Comparison of ENCODE assay signal across 15 cellular contexts in genomic region chr19:11202488-11203193, GRCh38. TPM values are rescaled to one million over a fixed set of nuclear protein-coding genes. Genes with fewer than 3 reads are reported as not detected.
DNase-seq lines count a peak whose midpoint lies in the region; ATAC-seq, FAIRE-seq and TF ChIP-seq lines count a peak whose summit lies in the region.
"Had no signal": no experiment of that assay in that cellular context is flagged by ENCODE, and none has a peak within 500 bp of the region (broad histone marks: within the 10 kb centered on the region; RNA-seq: fewer than 3 reads in every experiment).

No MANE protein-coding gene starts in this region.

- H3K4me2 ChIP-seq in GM23248 (ENCODE audit: unreplicated experiment) (peak overlapping the region; percentile 44), K562 (ENCODE audit: insufficient read depth, low read length) (no peak overlapping the region), trophoblast cell (ENCODE audit: low read length) (no peak overlapping the region), PC-9 (no peak overlapping the region)

- H3K9ac ChIP-seq in GM23248, result peak overlapping the region; percentile 65
- peak overlapping the region in 1 of 2 experiments; percentile 82; a peak in 1 of 4 replicates for H3K9ac ChIP-seq in K562 (ENCODE audit: insufficient read depth in 1 of 2, low read depth in 2 of 2, low read length in 2 of 2)
- no peak overlapping the region for H3K9ac ChIP-seq in trophoblast cell (ENCODE audit: low read length)

- 89% methylated on average over 20 of the region's 20 CpGs for WGBS in GM23248 (ENCODE audit: low coverage in 1 of 2, low lambda C conversion rate in 2 of 2, missing lambda C conversion rate in 2 of 2), 2 experiments
- WGBS in K562 (ENCODE audit: insufficient coverage, low coverage, missing lambda C conversion rate), result 78% methylated on average over 18 of the region's 20 CpGs
- no CpG with 5 or more reads among the region's 20 CpGs for WGBS in trophoblast cell (ENCODE audit: extremely low coverage, insufficient coverage, insufficient read length)

- no peak overlapping the region for H2BK12ac ChIP-seq in trophoblast cell (ENCODE audit: low read length)

- no peak for TF ChIP-seq EP300 in K562 (IDR thresholded peaks at IDR 0.05; ENCODE audit: low read length)

- no peak overlapping the region for H3K18ac ChIP-seq in trophoblast cell (ENCODE audit: low read length)

- H4K12ac ChIP-seq in trophoblast cell (ENCODE audit: low read depth, low read length), result no peak overlapping the region

- H3K4me1 Mint-ChIP-seq in Caco-2 (ENCODE audit: low read depth, unreplicated experiment), result peaks cover 6% of the 10 kb centered on the region
- peaks cover 2% of the 10 kb centered on the region for H3K4me1 Mint-ChIP-seq in activated CD4-positive, alpha-beta T cell treated with anti-CD3 and anti-CD28 coated beads, Interleukin-2, amount 10 ng/mL, durations not matched to agents 24 days and 14 days

- H4K20me1 ChIP-seq in GM23248 (ENCODE audit: insufficient read depth) (no peaks in the 10 kb centered on the region), K562 (replicated peaks; ENCODE audit: control insufficient read depth, insufficient read depth, low read length) (no peaks in the 10 kb centered on the region), PC-9 (ENCODE audit: insufficient read depth) (no peaks in the 10 kb centered on the region)

- peaks cover 16% of the 10 kb centered on the region for H3F3A ChIP-seq in GM23248 (ENCODE audit: insufficient read depth)
- H3F3A ChIP-seq in PC-9 (ENCODE audit: insufficient read depth, low read depth), result peaks cover 47% of the 10 kb centered on the region; the same call in 1 of the 2 replicates

- no peak for DNase-seq in GM23248
- DNase-seq in K562 (ENCODE audit: extremely low read depth in 1 of 4, low spot score in 3 of 4), result no peak
- DNase-seq in left lung, result no peak
- DNase-seq in Caco-2, result no peak
- DNase-seq in trophoblast cell, result no peak
- no peak for DNase-seq in activated CD4-positive, alpha-beta T cell treated with anti-CD3 and anti-CD28 coated beads, Interleukin-2, amount 10 ng/mL, durations not matched to agents 24 days and 14 days
- no peak for DNase-seq in PC-9
- DNase-seq: activated CD8-positive, alpha-beta T cell treated with anti-CD3 and anti-CD28 coated beads, Interleukin-2, amount 10 ng/mL, durations not matched to agents 7 days and 5 days; GOT3; NCI-H1930; stimulated activated CD4-positive, alpha-beta T cell treated with anti-CD3 and anti-CD28 coated beads, Interleukin-4, amount 100 ng/mL, for 4 hours had no signal

- peak overlapping the region; percentile 61 for H3K27ac ChIP-seq in GM23248
- H3K27ac ChIP-seq in K562 (ENCODE audit: extremely low read depth, low read depth, low read length), result no peak overlapping the region
- H3K27ac ChIP-seq in left lung, result peak overlapping the region; percentile 28 to 62
- H3K27ac ChIP-seq in skin epidermis, result peak overlapping the region in 13 of 21 experiments; percentile 10 to 82 (median 71)
- H3K27ac ChIP-seq in trophoblast cell (ENCODE audit: low read depth, low read length), result no peak overlapping the region
- H3K27ac ChIP-seq in PC-9, result no peak overlapping the region

- CTCF ChIA-PET in K562 (lab: Yijun Ruan, JAX; ENCODE audit: low intra/inter-chr PET ratio), result interaction anchor here (1.1 to 2.3 kb wide), 3 partner anchors 65 to 168 kb away, joined by 6 to 34 read pairs (median 8); no protein-coding TSS in a partner anchor
- CTCF ChIA-PET in Caco-2 (lab: Charles Lee), result no interaction called here
- CTCF ChIA-PET in PC-9 (lab: Charles Lee), result no interaction called here

- no peak overlapping the region for H3K4ac ChIP-seq in trophoblast cell (ENCODE audit: low read depth, low read length)

- H3K14ac ChIP-seq in trophoblast cell (ENCODE audit: low read length), result no peak overlapping the region

- H2AFZ ChIP-seq in GM23248 (peak overlapping the region; percentile 65; the same call in 1 of the 2 replicates), K562 (ENCODE audit: low read depth, low read length) (peak overlapping the region; percentile 76; the same call in 1 of the 2 replicates), trophoblast cell (ENCODE audit: insufficient read depth, low read length, poor library complexity) (no peak overlapping the region), PC-9 (no peak overlapping the region)

- no peak overlapping the region for H3K4me3 ChIP-seq in GM23248
- no peak overlapping the region for H3K4me3 ChIP-seq in K562
- no peak overlapping the region for H3K4me3 ChIP-seq in left lung
- H3K4me3 ChIP-seq in skin epidermis, result no peak overlapping the region
- H3K4me3 ChIP-seq in Caco-2 (ENCODE audit: low read depth, low read length), result no peak overlapping the region
- H3K4me3 ChIP-seq in trophoblast cell (ENCODE audit: low read depth, low read length), result no peak overlapping the region
- H3K4me3 ChIP-seq in PC-9, result no peak overlapping the region

- in situ Hi-C loops in GM23248 (cut with MboI), result loop anchor here (10.0 kb wide), 1 partner anchor 168 kb away; no protein-coding TSS in a partner anchor
- in situ Hi-C loops in K562 (cut with MboI), result loop anchor here (5.0 kb wide), 2 partner anchors 70 to 165 kb away; no protein-coding TSS in a partner anchor

- no peaks in the 10 kb centered on the region for H3K9me2 ChIP-seq in GM23248 (ENCODE audit: insufficient read depth)
- no peaks in the 10 kb centered on the region for H3K9me2 ChIP-seq in PC-9 (ENCODE audit: insufficient read depth)

- POLR2A ChIA-PET in K562 (lab: Yijun Ruan, JAX) (interaction anchor here (0.6 kb wide), 1 partner anchor 93 kb away, joined by 3 read pairs; no protein-coding TSS in a partner anchor), Caco-2 (lab: Charles Lee) (no interaction called here), PC-9 (lab: Charles Lee; ENCODE audit: unreplicated experiment) (no interaction called here)

- no peak for TF ChIP-seq RAD21 in K562 (CRISPR knock-in tag; conservative IDR thresholded peaks at IDR 0.05 in 1 of 2, IDR thresholded peaks at IDR 0.05 in 1 of 2)

- no peak overlapping the region for H4K8ac ChIP-seq in trophoblast cell (ENCODE audit: low read depth, low read length)

- no peak overlapping the region for H3K27ac Mint-ChIP-seq in Caco-2 (ENCODE audit: unreplicated experiment)
- H3K27ac Mint-ChIP-seq in activated CD4-positive, alpha-beta T cell treated with anti-CD3 and anti-CD28 coated beads, Interleukin-2, amount 10 ng/mL, durations not matched to agents 24 days and 14 days, result no peak overlapping the region
- H3K27ac Mint-ChIP-seq: activated CD8-positive, alpha-beta T cell treated with anti-CD3 and anti-CD28 coated beads, Interleukin-2, amount 10 ng/mL, durations not matched to agents 7 days and 5 days had no signal

- no peak overlapping the region for H3K23ac ChIP-seq in trophoblast cell (ENCODE audit: low read length)

- H3K36me3 ChIP-seq in GM23248 (ENCODE audit: low read depth) (no peaks in the 10 kb centered on the region), K562 (ENCODE audit: control insufficient read depth, insufficient read depth, low read length) (no peaks in the 10 kb centered on the region), left lung (peaks cover 0 to 28% of the 10 kb centered on the region in 2 donors), Caco-2 (ENCODE audit: control insufficient read depth, insufficient read depth, low read length) (no peaks in the 10 kb centered on the region; the same call in 1 of the 2 replicates), trophoblast cell (ENCODE audit: control insufficient read depth in 1 of 2, insufficient read depth in 2 of 2, low read length in 2 of 2) (peaks cover 3 to 10% of the 10 kb centered on the region in 2 experiments), PC-9 (ENCODE audit: low read depth) (no peaks in the 10 kb centered on the region)

- H3K79me2 ChIP-seq in GM23248 (ENCODE audit: insufficient read depth) (no peaks in the 10 kb centered on the region), K562 (ENCODE audit: control insufficient read depth, insufficient read depth, low read length) (no peaks in the 10 kb centered on the region), trophoblast cell (ENCODE audit: control insufficient read depth, insufficient read depth, low read length, poor library complexity) (no peaks in the 10 kb centered on the region), PC-9 (ENCODE audit: low read depth) (no peaks in the 10 kb centered on the region)

- H3K27me3 Mint-ChIP-seq in Caco-2 (ENCODE audit: insufficient read depth, unreplicated experiment), result no peaks in the 10 kb centered on the region
- peaks cover 17% of the 10 kb centered on the region for H3K27me3 Mint-ChIP-seq in activated CD4-positive, alpha-beta T cell treated with anti-CD3 and anti-CD28 coated beads, Interleukin-2, amount 10 ng/mL, durations not matched to agents 24 days and 14 days

- H3K9me1 ChIP-seq in K562 (ENCODE audit: control insufficient read depth, insufficient read depth, low read length), result no peaks in the 10 kb centered on the region

- no peaks in the 10 kb centered on the region for H3K9me3 Mint-ChIP-seq in Caco-2 (ENCODE audit: unreplicated experiment)
- H3K9me3 Mint-ChIP-seq in activated CD4-positive, alpha-beta T cell treated with anti-CD3 and anti-CD28 coated beads, Interleukin-2, amount 10 ng/mL, durations not matched to agents 24 days and 14 days, result no peaks in the 10 kb centered on the region

- TF ChIP-seq CTCF in K562 (IDR thresholded peaks at IDR 0.05 in 2 of 3, conservative IDR thresholded peaks at IDR 0.05 in 1 of 3; ENCODE audit: insufficient read depth in 2 of 3, low read depth in 1 of 3, low read length in 3 of 3) (no peak), left lung (IDR thresholded peaks at IDR 0.05) (no peak), Caco-2 (IDR thresholded peaks at IDR 0.05; ENCODE audit: insufficient read depth in 1 of 2, low read depth in 1 of 2, low read length in 1 of 2, severe bottlenecking in 1 of 2, unreplicated experiment in 1 of 2) (no peak), PC-9 (conservative IDR thresholded peaks at IDR 0.05) (no peak)

- intact Hi-C loops in K562 (cut with micrococcal nuclease) (loop anchor here (1.0 to 2.0 kb wide), 3 partner anchors 65 to 260 kb away; no protein-coding TSS in a partner anchor), left lung (cut with DNase I) (loop anchor here in 1 of 2 donors (2.0 to 10.0 kb wide), 2 partner anchors 64 to 168 kb away; no protein-coding TSS in a partner anchor), Caco-2 (cut with micrococcal nuclease; ENCODE audit: unreplicated experiment) (loop anchor here (1.0 kb wide), 1 partner anchor 64 kb away; no protein-coding TSS in a partner anchor), PC-9 (cut with micrococcal nuclease; ENCODE audit: unreplicated experiment) (loop anchor here (1.0 to 5.0 kb wide), 4 partner anchors 65 to 265 kb away; no protein-coding TSS in a partner anchor)
- intact Hi-C loops in activated CD4-positive, alpha-beta T cell treated with anti-CD3 and anti-CD28 coated beads, Interleukin-2, amount 10 ng/mL, durations not matched to agents 24 days and 14 days (cut with micrococcal nuclease), result loop anchor here (5.0 kb wide), 1 partner anchor 165 kb away; no protein-coding TSS in a partner anchor

- H3K4me1 ChIP-seq in GM23248 (ENCODE audit: insufficient read depth) (peaks cover 8% of the 10 kb centered on the region), K562 (replicated peaks in 1 of 2; ENCODE audit: control insufficient read depth in 2 of 2, insufficient read depth in 2 of 2, low read length in 2 of 2) (peaks cover 17 to 40% of the 10 kb centered on the region in 2 experiments), left lung (peaks cover 6 to 25% of the 10 kb centered on the region in 2 donors), Caco-2 (no peaks in the 10 kb centered on the region), trophoblast cell (ENCODE audit: control insufficient read depth in 1 of 2, insufficient read depth in 2 of 2, low read length in 2 of 2) (peaks cover 0 to 2% of the 10 kb centered on the region in 2 experiments), PC-9 (replicated peaks; ENCODE audit: insufficient read depth) (peaks cover 18% of the 10 kb centered on the region)

- no peaks in the 10 kb centered on the region for H3K79me1 ChIP-seq in trophoblast cell (ENCODE audit: low read length)

- TF ChIP-seq POLR2A in K562 (conservative IDR thresholded peaks at IDR 0.05), result no peak

- H3K9me3 ChIP-seq in GM23248 (ENCODE audit: low read depth) (no peaks in the 10 kb centered on the region), K562 (replicated peaks; ENCODE audit: control insufficient read depth, insufficient read depth, low read depth, low read length) (no peaks in the 10 kb centered on the region), left lung (no peaks in the 10 kb centered on the region), Caco-2 (no peaks in the 10 kb centered on the region), trophoblast cell (ENCODE audit: insufficient read depth, low read depth, low read length) (no peaks in the 10 kb centered on the region), PC-9 (ENCODE audit: insufficient read depth, low read depth) (no peaks in the 10 kb centered on the region)

- H2BK120ac ChIP-seq in trophoblast cell (ENCODE audit: insufficient read depth, low read length, poor library complexity), result no peak overlapping the region

- BruUV-seq in K562 (replicated peaks; lab: Mats Ljungman, UMichigan) (no TSS peak), Caco-2 (replicated peaks; lab: Mats Ljungman, UMichigan) (no TSS peak), PC-9 (replicated peaks; lab: Mats Ljungman, UMichigan) (no TSS peak)

- ATAC-seq in K562, result no peak
- no peak for ATAC-seq in left lung
- ATAC-seq: activated CD8-positive, alpha-beta T cell treated with anti-CD3 and anti-CD28 coated beads, Interleukin-2, amount 10 ng/mL, durations not matched to agents 7 days and 5 days had no signal

- H3K27me3 ChIP-seq in GM23248 (replicated peaks; ENCODE audit: insufficient read depth), result no peaks in the 10 kb centered on the region
- H3K27me3 ChIP-seq in K562 (ENCODE audit: control insufficient read depth in 2 of 2, insufficient read depth in 2 of 2, low read length in 2 of 2), result no peaks in the 10 kb centered on the region
- H3K27me3 ChIP-seq in left lung, result no peaks in the 10 kb centered on the region
- H3K27me3 ChIP-seq in Caco-2 (replicated peaks; ENCODE audit: control insufficient read depth, insufficient read depth, low read length), result no peaks in the 10 kb centered on the region
- no peaks in the 10 kb centered on the region for H3K27me3 ChIP-seq in trophoblast cell (ENCODE audit: insufficient read depth, low read length)
- H3K27me3 ChIP-seq in PC-9 (ENCODE audit: insufficient read depth, low read depth), result no peaks in the 10 kb centered on the region

- no peak overlapping the region for H4K91ac ChIP-seq in trophoblast cell (ENCODE audit: low read depth, low read length)

- no peak overlapping the region for H2AK5ac ChIP-seq in trophoblast cell (ENCODE audit: low read length)

- peak; percentile 29 for FAIRE-seq in K562 (lab: Jason Lieb, UNC)
- FAIRE-seq: islet of Langerhans had no signal

- H2BK5ac ChIP-seq in trophoblast cell (ENCODE audit: low read depth, low read length, poor library complexity), result no peak overlapping the region

- H3K36me3 Mint-ChIP-seq in Caco-2 (ENCODE audit: insufficient read depth, unreplicated experiment), result peaks cover 26% of the 10 kb centered on the region
- H3K36me3 Mint-ChIP-seq in activated CD4-positive, alpha-beta T cell treated with anti-CD3 and anti-CD28 coated beads, Interleukin-2, amount 10 ng/mL, durations not matched to agents 24 days and 14 days (ENCODE audit: low read depth), result no peaks in the 10 kb centered on the region

- H3K4me3 Mint-ChIP-seq in Caco-2 (ENCODE audit: unreplicated experiment), result no peak overlapping the region
- H3K4me3 Mint-ChIP-seq in activated CD4-positive, alpha-beta T cell treated with anti-CD3 and anti-CD28 coated beads, Interleukin-2, amount 10 ng/mL, durations not matched to agents 24 days and 14 days, result no peak overlapping the region
- H3K4me3 Mint-ChIP-seq: activated CD8-positive, alpha-beta T cell treated with anti-CD3 and anti-CD28 coated beads, Interleukin-2, amount 10 ng/mL, durations not matched to agents 7 days and 5 days had no signal

RNA-seq across cellular contexts. Expression of gene KANK2, which starts 5.3 kb away (rescaled TPM):
- 215 and 278 TPM in 2 replicates for total RNA-seq in GM23248 (2014; rRNA removed; shearing (Covaris generic))
- 76.3 and 77.1 TPM in 2 replicates for polyA plus RNA-seq in GM23248 (2016; fragmentation: Nextera tagmentation; extraction: Ambion mirVana)
- total RNA-seq in K562 (2011; cell fraction: chromatin; rRNA removed; ENCODE audit: low replicate concordance), result 29.2 and 60.7 TPM in 2 replicates
- 29.0 and 31.2 TPM in 2 replicates for total RNA-seq in K562 (2011; cell fraction: nucleolus; rRNA removed)
- 30.1 and 39.5 TPM in 2 replicates for total RNA-seq in K562 (2011; cell fraction: nucleoplasm; rRNA removed)
- total RNA-seq in K562 (2014; rRNA removed), result 32.2 and 41.2 TPM in 2 replicates
- total RNA-seq in K562 (2014; rRNA removed; fragmentation: Illumina TruSeq; extraction: Trizol), result 12.7 and 13.9 TPM in 2 replicates
- 19.8 and 21.3 TPM in 2 replicates for total RNA-seq in K562 (2015; rRNA removed; fragmentation: Illumina TruSeq; extraction: Trizol)
- 36.0 and 37.5 TPM in 2 replicates for total RNA-seq in K562 (2021)
- 10.8 and 13.5 TPM in 2 replicates for polyA plus RNA-seq in K562 (2011; rRNA removed)
- polyA plus RNA-seq in K562 (2011; cell fraction: cytosol; rRNA removed), result 9.4 and 26.1 TPM in 2 replicates
- 15.1 and 27.0 TPM in 2 replicates for polyA plus RNA-seq in K562 (2011; cell fraction: nucleus; rRNA removed)
- 30.1 and 49.8 TPM in 2 replicates for polyA plus RNA-seq in K562 (2012)
- 47.7 and 47.8 TPM in 2 replicates for polyA plus RNA-seq in K562 (2014; fragmentation: Illumina TruSeq; extraction: Trizol)
- polyA plus RNA-seq in K562 (2014; fragmentation: Nextera tagmentation; extraction: Ambion mirVana), result 1 to 10 TPM; 4.4 to 5.6 TPM
- polyA plus RNA-seq in K562 (2014; rRNA removed), result 17.4 and 24.6 TPM in 2 replicates
- polyA minus RNA-seq in K562 (2011; rRNA and poly(A)+ RNA removed), result 7.2 and 12.8 TPM in 2 replicates
- 18.5 and 26.0 TPM in 2 replicates for polyA minus RNA-seq in K562 (2011; cell fraction: cytosol; rRNA and poly(A)+ RNA removed)
- polyA minus RNA-seq in K562 (2011; cell fraction: nucleus; rRNA and poly(A)+ RNA removed), result 6.7 and 6.9 TPM in 2 replicates
- total RNA-seq in left lung, result 100 to 1,000 TPM; 179 to 194 TPM
- total RNA-seq in Caco-2 (2022), result 17.6 and 21.2 TPM in 2 replicates
- polyA plus RNA-seq in trophoblast cell (2013), result 35.1 and 36.6 TPM in 2 replicates
- total RNA-seq in activated CD4-positive, alpha-beta T cell treated with anti-CD3 and anti-CD28 coated beads, Interleukin-2, amount 10 ng/mL, durations not matched to agents 24 days and 14 days, result 3.0 and 3.3 TPM in 2 replicates
- 32.9 and 39.4 TPM in 2 replicates for total RNA-seq in PC-9 (2021)

RNA-seq across cellular contexts. Expression of gene ANGPTL8, which starts 36.8 kb away (rescaled TPM):
- 1.7 TPM in 1 of 2 replicates, not detected in the other for total RNA-seq in GM23248 (2014; rRNA removed; shearing (Covaris generic))
- not detected in 2 replicates for polyA plus RNA-seq in GM23248 (2016; fragmentation: Nextera tagmentation; extraction: Ambion mirVana)
- total RNA-seq in K562 (2011; cell fraction: chromatin; rRNA removed; ENCODE audit: low replicate concordance), result not detected in 2 replicates
- total RNA-seq in K562 (2011; cell fraction: nucleolus; rRNA removed), result not detected in 2 replicates
- total RNA-seq in K562 (2011; cell fraction: nucleoplasm; rRNA removed), result not detected in 2 replicates
- total RNA-seq in K562 (2014; rRNA removed), result not detected in 2 replicates
- total RNA-seq in K562 (2014; rRNA removed; fragmentation: Illumina TruSeq; extraction: Trizol), result not detected in 2 replicates
- total RNA-seq in K562 (2015; rRNA removed; fragmentation: Illumina TruSeq; extraction: Trizol), result not detected in 2 replicates
- not detected in 2 replicates for total RNA-seq in K562 (2021)
- not detected in 2 replicates for polyA plus RNA-seq in K562 (2011; rRNA removed)
- not detected in 2 replicates for polyA plus RNA-seq in K562 (2011; cell fraction: cytosol; rRNA removed)
- polyA plus RNA-seq in K562 (2011; cell fraction: nucleus; rRNA removed), result not detected in 2 replicates
- polyA plus RNA-seq in K562 (2012), result not detected in 2 replicates
- not detected in 2 replicates for polyA plus RNA-seq in K562 (2014; fragmentation: Illumina TruSeq; extraction: Trizol)
- not detected for polyA plus RNA-seq in K562 (2014; fragmentation: Nextera tagmentation; extraction: Ambion mirVana)
- polyA plus RNA-seq in K562 (2014; rRNA removed), result not detected in 2 replicates
- not detected in 2 replicates for polyA minus RNA-seq in K562 (2011; rRNA and poly(A)+ RNA removed)
- not detected in 2 replicates for polyA minus RNA-seq in K562 (2011; cell fraction: cytosol; rRNA and poly(A)+ RNA removed)
- polyA minus RNA-seq in K562 (2011; cell fraction: nucleus; rRNA and poly(A)+ RNA removed), result not detected in 2 replicates
- not detected for total RNA-seq in left lung
- total RNA-seq in Caco-2 (2022), result not detected in 2 replicates
- polyA plus RNA-seq in trophoblast cell (2013), result not detected in 2 replicates
- total RNA-seq in activated CD4-positive, alpha-beta T cell treated with anti-CD3 and anti-CD28 coated beads, Interleukin-2, amount 10 ng/mL, durations not matched to agents 24 days and 14 days, result not detected in 2 replicates
- total RNA-seq in PC-9 (2021), result not detected in 2 replicates
- total RNA-seq: activated CD8-positive, alpha-beta T cell treated with anti-CD3 and anti-CD28 coated beads, Interleukin-2, amount 10 ng/mL, durations not matched to agents 7 days and 5 days; cerebellum; T-helper 2 cell treated with Interferon-gamma antibody and Interleukin-4, amounts not matched to agents 100 ng/mL and 5 ng/mL, for 36 hours had no signal

RNA-seq across cellular contexts. Expression of gene SPC24, which starts 47.1 kb away (rescaled TPM):
- total RNA-seq in GM23248 (2014; rRNA removed; shearing (Covaris generic)), result 9.5 and 19.8 TPM in 2 replicates
- 14.8 and 16.2 TPM in 2 replicates for polyA plus RNA-seq in GM23248 (2016; fragmentation: Nextera tagmentation; extraction: Ambion mirVana)
- 42.4 and 88.4 TPM in 2 replicates for total RNA-seq in K562 (2011; cell fraction: chromatin; rRNA removed; ENCODE audit: low replicate concordance)
- 65.7 and 76.1 TPM in 2 replicates for total RNA-seq in K562 (2011; cell fraction: nucleolus; rRNA removed)
- total RNA-seq in K562 (2011; cell fraction: nucleoplasm; rRNA removed), result 69.6 and 78.4 TPM in 2 replicates
- 154 and 188 TPM in 2 replicates for total RNA-seq in K562 (2014; rRNA removed)
- 72.8 and 75.2 TPM in 2 replicates for total RNA-seq in K562 (2014; rRNA removed; fragmentation: Illumina TruSeq; extraction: Trizol)
- 82.0 and 82.5 TPM in 2 replicates for total RNA-seq in K562 (2015; rRNA removed; fragmentation: Illumina TruSeq; extraction: Trizol)
- total RNA-seq in K562 (2021), result 106 and 111 TPM in 2 replicates
- polyA plus RNA-seq in K562 (2011; rRNA removed), result 44.3 and 52.6 TPM in 2 replicates
- polyA plus RNA-seq in K562 (2011; cell fraction: cytosol; rRNA removed), result 44.2 and 55.5 TPM in 2 replicates
- polyA plus RNA-seq in K562 (2011; cell fraction: nucleus; rRNA removed), result 63.2 and 80.4 TPM in 2 replicates
- 45.4 and 60.6 TPM in 2 replicates for polyA plus RNA-seq in K562 (2012)
- 39.1 and 41.6 TPM in 2 replicates for polyA plus RNA-seq in K562 (2014; fragmentation: Illumina TruSeq; extraction: Trizol)
- polyA plus RNA-seq in K562 (2014; fragmentation: Nextera tagmentation; extraction: Ambion mirVana), result 10 to 100 TPM; 18.2 to 26.8 TPM
- polyA plus RNA-seq in K562 (2014; rRNA removed), result 60.9 and 66.7 TPM in 2 replicates
- 102 and 155 TPM in 2 replicates for polyA minus RNA-seq in K562 (2011; rRNA and poly(A)+ RNA removed)
- 81.5 and 101 TPM in 2 replicates for polyA minus RNA-seq in K562 (2011; cell fraction: cytosol; rRNA and poly(A)+ RNA removed)
- polyA minus RNA-seq in K562 (2011; cell fraction: nucleus; rRNA and poly(A)+ RNA removed), result 28.3 and 31.5 TPM in 2 replicates
- 10 to 100 TPM in 1 of 2 donors, 1 to 10 TPM in 1; 5.4 to 12.1 TPM for total RNA-seq in left lung
- total RNA-seq in Caco-2 (2022), result 35.7 and 44.8 TPM in 2 replicates
- polyA plus RNA-seq in trophoblast cell (2013), result 9.0 and 11.0 TPM in 2 replicates
- total RNA-seq in activated CD4-positive, alpha-beta T cell treated with anti-CD3 and anti-CD28 coated beads, Interleukin-2, amount 10 ng/mL, durations not matched to agents 24 days and 14 days, result 33.1 and 33.8 TPM in 2 replicates
- 50.9 and 59.2 TPM in 2 replicates for total RNA-seq in PC-9 (2021)

RNA-seq across cellular contexts. Expression of gene DOCK6, which starts 59.7 kb away (rescaled TPM):
- total RNA-seq in GM23248 (2014; rRNA removed; shearing (Covaris generic)), result 10.7 and 13.9 TPM in 2 replicates
- 11.8 and 17.7 TPM in 2 replicates for polyA plus RNA-seq in GM23248 (2016; fragmentation: Nextera tagmentation; extraction: Ambion mirVana)
- 79.9 and 184 TPM in 2 replicates for total RNA-seq in K562 (2011; cell fraction: chromatin; rRNA removed; ENCODE audit: low replicate concordance)
- 88.2 and 89.2 TPM in 2 replicates for total RNA-seq in K562 (2011; cell fraction: nucleolus; rRNA removed)
- 65.6 and 76.9 TPM in 2 replicates for total RNA-seq in K562 (2011; cell fraction: nucleoplasm; rRNA removed)
- total RNA-seq in K562 (2014; rRNA removed), result 3.8 and 5.7 TPM in 2 replicates
- total RNA-seq in K562 (2014; rRNA removed; fragmentation: Illumina TruSeq; extraction: Trizol), result 2.0 and 2.4 TPM in 2 replicates
- 1.9 and 2.3 TPM in 2 replicates for total RNA-seq in K562 (2015; rRNA removed; fragmentation: Illumina TruSeq; extraction: Trizol)
- 19.3 and 20.2 TPM in 2 replicates for total RNA-seq in K562 (2021)
- 7.0 and 14.5 TPM in 2 replicates for polyA plus RNA-seq in K562 (2011; rRNA removed)
- 8.0 and 14.5 TPM in 2 replicates for polyA plus RNA-seq in K562 (2011; cell fraction: cytosol; rRNA removed)
- 78.6 and 79.9 TPM in 2 replicates for polyA plus RNA-seq in K562 (2011; cell fraction: nucleus; rRNA removed)
- polyA plus RNA-seq in K562 (2012), result 7.9 and 22.7 TPM in 2 replicates
- polyA plus RNA-seq in K562 (2014; fragmentation: Illumina TruSeq; extraction: Trizol), result 4.4 and 7.3 TPM in 2 replicates
- polyA plus RNA-seq in K562 (2014; fragmentation: Nextera tagmentation; extraction: Ambion mirVana), result under 1 TPM; 0.35 to 0.46 TPM
- polyA plus RNA-seq in K562 (2014; rRNA removed), result 10.0 and 11.8 TPM in 2 replicates
- polyA minus RNA-seq in K562 (2011; rRNA and poly(A)+ RNA removed), result 5.3 and 5.8 TPM in 2 replicates
- 8.8 and 17.8 TPM in 2 replicates for polyA minus RNA-seq in K562 (2011; cell fraction: cytosol; rRNA and poly(A)+ RNA removed)
- 15.8 and 20.2 TPM in 2 replicates for polyA minus RNA-seq in K562 (2011; cell fraction: nucleus; rRNA and poly(A)+ RNA removed)
- 10 to 100 TPM; 65.6 to 97.9 TPM for total RNA-seq in left lung
- total RNA-seq in Caco-2 (2022), result 84.1 and 94.3 TPM in 2 replicates
- polyA plus RNA-seq in trophoblast cell (2013), result 15.6 and 16.3 TPM in 2 replicates
- total RNA-seq in activated CD4-positive, alpha-beta T cell treated with anti-CD3 and anti-CD28 coated beads, Interleukin-2, amount 10 ng/mL, durations not matched to agents 24 days and 14 days, result 1.2 and 2.2 TPM in 2 replicates
- total RNA-seq in PC-9 (2021), result 32.5 and 68.9 TPM in 2 replicates

Comparison
In these comparisons a context has a peak if more than half of its experiments do, and no peak if none do; other contexts are left out.
1. H2AFZ ChIP-seq: peak in GM23248 (single experiment) and K562 (single experiment); none in trophoblast cell (single experiment) and PC-9 (single experiment).
2. H3K27ac ChIP-seq: peak in GM23248 (single experiment), left lung (2 of 2) and skin epidermis (13 of 21); none in K562 (single experiment), trophoblast cell (single experiment) and PC-9 (single experiment).